Comparison of ENCODE assay signal across 8 cellular contexts in the genomic region with DNA sequence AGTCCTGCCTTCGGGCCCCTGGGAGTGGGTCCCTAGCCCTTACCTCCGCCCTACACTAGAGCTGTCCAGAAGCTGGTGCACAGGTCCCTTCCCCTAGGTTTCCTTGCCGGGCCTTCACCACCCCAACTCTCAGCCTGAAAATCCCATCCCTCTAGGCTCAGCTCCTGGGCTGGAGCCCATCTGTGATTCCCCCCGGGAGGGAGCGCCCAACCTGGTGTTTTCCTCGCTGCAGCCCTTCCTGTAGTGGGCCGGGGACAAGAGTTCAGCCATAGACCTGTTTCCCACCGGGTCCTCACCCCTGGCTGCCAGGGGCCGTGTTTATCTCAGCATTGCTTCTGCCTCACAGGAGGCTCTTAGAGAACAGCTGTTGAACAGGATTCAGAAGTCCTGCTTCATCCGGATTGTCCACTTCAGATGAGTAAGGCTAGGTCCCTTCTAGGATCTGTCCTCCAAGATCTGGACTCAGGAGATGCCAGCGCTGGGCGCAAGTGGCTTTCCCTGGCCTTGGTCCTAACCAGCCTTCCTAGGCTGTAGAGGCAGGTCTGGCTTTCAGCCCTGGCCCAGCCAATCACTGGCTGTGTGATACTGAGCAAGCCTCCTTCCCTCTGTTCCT. TPM values are rescaled to one million over a fixed set of nuclear protein-coding genes. Genes with fewer than 3 reads are reported as not detected.
DNase-seq lines count a peak whose midpoint lies in the region; ATAC-seq and TF ChIP-seq lines count a peak whose summit lies in the region.

No MANE protein-coding gene starts in this region.

- DNase-seq in H7 (peak; percentile 55), WTC11 (ENCODE audit: low spot score) (peak; percentile 22), hepatic stellate cell (ENCODE audit: low spot score) (peak; percentile 45), gastrocnemius medialis (no peak), CD1c-positive myeloid dendritic cell (ENCODE audit: extremely low spot score) (no peak), NCI-H226 (no peak)

- H3K4me1 ChIP-seq in gastrocnemius medialis, result peaks cover 7 to 13% of the 10 kb centered on the region in 2 donors

- H3K36me3 Mint-ChIP-seq in WTC11, result no peaks in the 10 kb centered on the region

- H3K4me3 Mint-ChIP-seq in WTC11, result peak overlapping the region; percentile 83

- no peak overlapping the region for H3K27ac Mint-ChIP-seq in WTC11

- ATAC-seq in WTC11, result no peak
- no peak for ATAC-seq in gastrocnemius medialis
- ATAC-seq in HG03025 (IDR thresholded peaks at IDR 0.05; ENCODE audit: low FRiP score, unreplicated experiment), result no peak
- ATAC-seq in GM21381 (IDR thresholded peaks at IDR 0.05; ENCODE audit: unreplicated experiment), result no peak

- TF ChIP-seq CTCF in WTC11 (IDR thresholded peaks at IDR 0.05) (no peak), gastrocnemius medialis (IDR thresholded peaks at IDR 0.05 in 4 of 5, conservative IDR thresholded peaks at IDR 0.05 in 1 of 5) (no peak)

- H3K27me3 ChIP-seq in H7 (ENCODE audit: control insufficient read depth, insufficient read depth, low read length), result peaks cover 45% of the 10 kb centered on the region
- H3K27me3 ChIP-seq in gastrocnemius medialis, result peaks cover 5 to 21% (median 17%) of the 10 kb centered on the region in 3 donors

- no peaks in the 10 kb centered on the region for H3K9me3 Mint-ChIP-seq in WTC11

- TF ChIP-seq POLR2A in gastrocnemius medialis (IDR thresholded peaks at IDR 0.05), result no peak

- intact Hi-C loops in gastrocnemius medialis (cut with DNase I; ENCODE audit: low total_unique reads), result loop anchor here (2.0 kb wide), 2 partner anchors 29 to 35 kb away; no protein-coding TSS in a partner anchor

- H3K27me3 Mint-ChIP-seq in WTC11 (ENCODE audit: low read depth), result peaks cover 77% of the 10 kb centered on the region

- peak overlapping the region; percentile 39 to 71 (median 54) for H3K27ac ChIP-seq in gastrocnemius medialis

- in situ Hi-C loops in gastrocnemius medialis (cut with MboI; ENCODE audit: low sequenced_read_pairs in 4 of 4), result no loop called here

- no peaks in the 10 kb centered on the region for H3K36me3 ChIP-seq in H7 (replicated peaks; ENCODE audit: control insufficient read depth, insufficient read depth, low read length)
- no peaks in the 10 kb centered on the region for H3K36me3 ChIP-seq in gastrocnemius medialis

- H3K4me3 ChIP-seq in H7 (ENCODE audit: insufficient read depth, low read depth, low read length), result peak overlapping the region; percentile 66
- peak overlapping the region; percentile 57 to 79 (median 60) for H3K4me3 ChIP-seq in gastrocnemius medialis

- H3K4me1 Mint-ChIP-seq in WTC11, result peaks cover 28% of the 10 kb centered on the region

- H3K9me3 ChIP-seq in gastrocnemius medialis, result no peaks in the 10 kb centered on the region

- POLR2A ChIA-PET in WTC11 (lab: Charles Lee), result interaction anchor here (0.6 to 1.7 kb wide), 3 partner anchors 26 to 1010 kb away, joined by 3 to 7 read pairs (median 3); no protein-coding TSS in a partner anchor

- CTCF ChIA-PET in WTC11 (lab: Charles Lee), result interaction anchor here (1.5 to 3.1 kb wide), 4 partner anchors 25 to 37 kb away, joined by 6 to 14 read pairs (median 7); no protein-coding TSS in a partner anchor

TF ChIP-seq in WTC11, 78 proteins besides CTCF, POLR2A, EP300 and RAD21:
- no peak for TF ChIP-seq ZNF396 (CRISPR knock-in tag; IDR thresholded peaks at IDR 0.05; ENCODE audit: borderline replicate concordance)
- no peak for TF ChIP-seq ZNF671 (CRISPR knock-in tag; IDR thresholded peaks at IDR 0.05)
- TF ChIP-seq ZNF423 (CRISPR knock-in tag; IDR thresholded peaks at IDR 0.05), result no peak
- TF ChIP-seq, protein P1, sequence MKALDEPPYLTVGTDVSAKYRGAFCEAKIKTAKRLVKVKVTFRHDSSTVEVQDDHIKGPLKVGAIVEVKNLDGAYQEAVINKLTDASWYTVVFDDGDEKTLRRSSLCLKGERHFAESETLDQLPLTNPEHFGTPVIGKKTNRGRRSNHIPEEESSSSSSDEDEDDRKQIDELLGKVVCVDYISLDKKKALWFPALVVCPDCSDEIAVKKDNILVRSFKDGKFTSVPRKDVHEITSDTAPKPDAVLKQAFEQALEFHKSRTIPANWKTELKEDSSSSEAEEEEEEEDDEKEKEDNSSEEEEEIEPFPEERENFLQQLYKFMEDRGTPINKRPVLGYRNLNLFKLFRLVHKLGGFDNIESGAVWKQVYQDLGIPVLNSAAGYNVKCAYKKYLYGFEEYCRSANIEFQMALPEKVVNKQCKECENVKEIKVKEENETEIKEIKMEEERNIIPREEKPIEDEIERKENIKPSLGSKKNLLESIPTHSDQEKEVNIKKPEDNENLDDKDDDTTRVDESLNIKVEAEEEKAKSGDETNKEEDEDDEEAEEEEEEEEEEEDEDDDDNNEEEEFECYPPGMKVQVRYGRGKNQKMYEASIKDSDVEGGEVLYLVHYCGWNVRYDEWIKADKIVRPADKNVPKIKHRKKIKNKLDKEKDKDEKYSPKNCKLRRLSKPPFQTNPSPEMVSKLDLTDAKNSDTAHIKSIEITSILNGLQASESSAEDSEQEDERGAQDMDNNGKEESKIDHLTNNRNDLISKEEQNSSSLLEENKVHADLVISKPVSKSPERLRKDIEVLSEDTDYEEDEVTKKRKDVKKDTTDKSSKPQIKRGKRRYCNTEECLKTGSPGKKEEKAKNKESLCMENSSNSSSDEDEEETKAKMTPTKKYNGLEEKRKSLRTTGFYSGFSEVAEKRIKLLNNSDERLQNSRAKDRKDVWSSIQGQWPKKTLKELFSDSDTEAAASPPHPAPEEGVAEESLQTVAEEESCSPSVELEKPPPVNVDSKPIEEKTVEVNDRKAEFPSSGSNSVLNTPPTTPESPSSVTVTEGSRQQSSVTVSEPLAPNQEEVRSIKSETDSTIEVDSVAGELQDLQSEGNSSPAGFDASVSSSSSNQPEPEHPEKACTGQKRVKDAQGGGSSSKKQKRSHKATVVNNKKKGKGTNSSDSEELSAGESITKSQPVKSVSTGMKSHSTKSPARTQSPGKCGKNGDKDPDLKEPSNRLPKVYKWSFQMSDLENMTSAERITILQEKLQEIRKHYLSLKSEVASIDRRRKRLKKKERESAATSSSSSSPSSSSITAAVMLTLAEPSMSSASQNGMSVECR (CRISPR knock-in tag; IDR thresholded peaks at IDR 0.05; ENCODE audit: borderline replicate concordance), result no peak
- TF ChIP-seq, protein P2, sequence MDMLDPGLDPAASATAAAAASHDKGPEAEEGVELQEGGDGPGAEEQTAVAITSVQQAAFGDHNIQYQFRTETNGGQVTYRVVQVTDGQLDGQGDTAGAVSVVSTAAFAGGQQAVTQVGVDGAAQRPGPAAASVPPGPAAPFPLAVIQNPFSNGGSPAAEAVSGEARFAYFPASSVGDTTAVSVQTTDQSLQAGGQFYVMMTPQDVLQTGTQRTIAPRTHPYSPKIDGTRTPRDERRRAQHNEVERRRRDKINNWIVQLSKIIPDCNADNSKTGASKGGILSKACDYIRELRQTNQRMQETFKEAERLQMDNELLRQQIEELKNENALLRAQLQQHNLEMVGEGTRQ (CRISPR knock-in tag; IDR thresholded peaks at IDR 0.05), result no peak
- TF ChIP-seq SMAD4 (CRISPR knock-in tag; IDR thresholded peaks at IDR 0.05), result no peak
- no peak for TF ChIP-seq ZNF138 (CRISPR knock-in tag; conservative IDR thresholded peaks at IDR 0.05)
- no peak for TF ChIP-seq ZNF317 (CRISPR knock-in tag; IDR thresholded peaks at IDR 0.05; ENCODE audit: borderline replicate concordance, low read depth)
- TF ChIP-seq, protein P3, sequence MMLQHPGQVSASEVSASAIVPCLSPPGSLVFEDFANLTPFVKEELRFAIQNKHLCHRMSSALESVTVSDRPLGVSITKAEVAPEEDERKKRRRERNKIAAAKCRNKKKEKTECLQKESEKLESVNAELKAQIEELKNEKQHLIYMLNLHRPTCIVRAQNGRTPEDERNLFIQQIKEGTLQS (CRISPR knock-in tag; conservative IDR thresholded peaks at IDR 0.05), result no peak
- no peak for TF ChIP-seq TP53 (CRISPR knock-in tag; IDR thresholded peaks at IDR 0.05)
TF ChIP-seq in WTC11: peak in this region for 0.

RNA-seq across cellular contexts. Expression of a gene that starts 1.0 kb away (rescaled TPM):
- 2.7 and 9.1 TPM in 2 replicates for total RNA-seq in H7 (2014; rRNA removed; shearing (Covaris generic))
- total RNA-seq in WTC11 (2021) (3.7 to 6.3 TPM (median 5.3 TPM) in 3 replicates), gastrocnemius medialis (1 to 10 TPM; 3.3 to 5.3 (median 3.9) TPM)

RNA-seq across cellular contexts. Expression of a gene that starts 31.7 kb away (rescaled TPM):
- total RNA-seq in H7 (2014; rRNA removed; shearing (Covaris generic)), result 0.17 TPM in 1 of 2 replicates, not detected in the other
- total RNA-seq in WTC11 (2021) (0.16 to 0.48 TPM (median 0.20 TPM) in 3 replicates), gastrocnemius medialis (not detected)

RNA-seq across cellular contexts. Expression of a gene that starts 53.2 kb away (rescaled TPM):
- total RNA-seq in H7 (2014; rRNA removed; shearing (Covaris generic)), result 222 TPM in 2 replicates
- total RNA-seq in WTC11 (2021), result 213 to 220 TPM (median 220 TPM) in 3 replicates
- total RNA-seq in gastrocnemius medialis, result 10 to 100 TPM; 48.4 to 86.7 (median 69.0) TPM

Comparison
In these comparisons a context has a peak if more than half of its experiments do, and no peak if none do; other contexts are left out.
1. DNase-seq: peak in H7 (single experiment), WTC11 (single experiment) and hepatic stellate cell (single experiment); none in gastrocnemius medialis (0 of 2), CD1c-positive myeloid dendritic cell (single experiment) and NCI-H226 (single experiment).